In genomic region chr7:75905785-75906604, GRCh38 we compare ENCODE assay signal across 8 cellular contexts. TPM values are rescaled to one million over a fixed set of nuclear protein-coding genes. Genes with fewer than 3 reads are reported as not detected.
DNase-seq lines count a peak whose midpoint lies in the region; ATAC-seq and TF ChIP-seq lines count a peak whose summit lies in the region.

No MANE protein-coding gene starts in this region.

- H3K4me3 Mint-ChIP-seq in chondrocyte (ENCODE audit: unreplicated experiment) = no peak overlapping the region

- DNase-seq in AML-193 (lab: John Stamatoyannopoulos, UW) (peak; percentile 85 to 88), NAMALWA (ENCODE audit: low spot score) (peak; percentile 29), adipocyte (ENCODE audit: low read depth) (peak; percentile 78), right atrium auricular region (ENCODE audit: low spot score) (peak; percentile 91), retina (peak; percentile 82), chondrocyte (ENCODE audit: low spot score) (no peak)

- H3K9ac ChIP-seq in adipocyte (ENCODE audit: low read length) = peak overlapping the region; percentile 43

- TF ChIP-seq CTCF in right atrium auricular region (IDR thresholded peaks at IDR 0.05) = no peak
- no peak for TF ChIP-seq CTCF in chondrocyte (IDR thresholded peaks at IDR 0.05)

- H3K4me1 Mint-ChIP-seq in chondrocyte (ENCODE audit: low read depth) = peaks cover 5% of the 10 kb centered on the region

- no peaks in the 10 kb centered on the region for H3K36me3 Mint-ChIP-seq in chondrocyte (ENCODE audit: low read depth)

- H3K27me3 Mint-ChIP-seq in chondrocyte (ENCODE audit: low read depth) = no peaks in the 10 kb centered on the region

- no peaks in the 10 kb centered on the region for H3K9me3 Mint-ChIP-seq in chondrocyte (ENCODE audit: low read depth)

- H3K27me3 ChIP-seq in adipocyte (replicated peaks; ENCODE audit: control insufficient read depth, insufficient read depth, low read length) (no peaks in the 10 kb centered on the region), right atrium auricular region (no peaks in the 10 kb centered on the region)

- no peak overlapping the region for H3K27ac Mint-ChIP-seq in chondrocyte (ENCODE audit: unreplicated experiment)

- H3K4me3 ChIP-seq in adipocyte (ENCODE audit: low read length) (no peak overlapping the region), right atrium auricular region (no peak overlapping the region)

- H3K27ac ChIP-seq in right atrium auricular region = peak overlapping the region in 1 of 2 donors; percentile 55

- ATAC-seq in GM18868 (IDR thresholded peaks at IDR 0.05; ENCODE audit: unreplicated experiment) (no peak), GM21737 (IDR thresholded peaks at IDR 0.05; ENCODE audit: unreplicated experiment) (no peak)

- H3K36me3 ChIP-seq in adipocyte (ENCODE audit: control insufficient read depth, insufficient read depth, low read length, severe bottlenecking) (no peaks in the 10 kb centered on the region), right atrium auricular region (no peaks in the 10 kb centered on the region)

- H3K4me1 ChIP-seq in adipocyte (ENCODE audit: control insufficient read depth, insufficient read depth, low read length) = peaks cover 27% of the 10 kb centered on the region
- no peaks in the 10 kb centered on the region for H3K4me1 ChIP-seq in right atrium auricular region

- H3K9me3 ChIP-seq in adipocyte (ENCODE audit: control insufficient read depth, low read length) (no peaks in the 10 kb centered on the region), right atrium auricular region (no peaks in the 10 kb centered on the region)

RNA-seq across cellular contexts. Expression of gene POR, which starts 9.0 kb away (rescaled TPM):
- total RNA-seq in right atrium auricular region (10 to 100 TPM; 53.4 to 85.3 TPM), chondrocyte (53.8 to 62.2 TPM (median 55.6 TPM) in 3 replicates)

RNA-seq across cellular contexts. Expression of gene RHBDD2, which starts 27.2 kb away (rescaled TPM):
- total RNA-seq in right atrium auricular region = 10 to 100 TPM; 43.5 to 60.0 TPM
- total RNA-seq in chondrocyte = 32.0 to 35.6 TPM (median 33.8 TPM) in 3 replicates
